Comparison of ENCODE assay signal across 26 cellular contexts in genomic region chr2:86566828-86567205, GRCh38.
"Had no signal": no experiment of that assay in that cellular context is flagged by ENCODE, and none has a peak within 500 bp of the region (broad histone marks: within the 10 kb centered on the region; RNA-seq: fewer than 3 reads in every experiment).

No MANE protein-coding gene starts in this region.

- H3K9me3 ChIP-seq: gastroesophageal sphincter, sigmoid colon, uterus had no signal

- H3K4me3 ChIP-seq: coronary artery, dorsolateral prefrontal cortex, gastroesophageal sphincter, neural progenitor cell, sigmoid colon, uterus had no signal

- ATAC-seq: activated CD4-positive, alpha-beta T cell treated with anti-CD3 and anti-CD28 coated beads for 36 hours; activated naive CD4-positive, alpha-beta T cell treated with anti-CD3 and anti-CD28 coated beads, Interleukin-2, amount 50 U/mL, for 72 hours; activated T-cell treated with anti-CD3 and anti-CD28 coated beads, Interleukin-2, amount 50 U/mL, for 72 hours; gastroesophageal sphincter; left colon; naive thymus-derived CD8-positive, alpha-beta T cell; stimulated activated effector memory CD8-positive, alpha-beta T cell treated with anti-CD3 and anti-CD28 coated beads, Interleukin-12 subunit alpha, Interleukin-12 subunit beta, amount 100 ng/mL, for 72 hours had no signal

- H3K27ac Mint-ChIP-seq: activated CD4-positive, alpha-beta T cell treated with anti-CD3 and anti-CD28 coated beads for 36 hours; activated naive CD4-positive, alpha-beta T cell treated with anti-CD3 and anti-CD28 coated beads, Interleukin-2, amount 50 U/mL, for 72 hours; activated T-cell treated with anti-CD3 and anti-CD28 coated beads, Interleukin-2, amount 50 U/mL, for 72 hours; memory B cell; naive thymus-derived CD8-positive, alpha-beta T cell; neural progenitor cell; progenitor cell of endocrine pancreas; stimulated activated effector memory CD8-positive, alpha-beta T cell treated with anti-CD3 and anti-CD28 coated beads, Interleukin-12 subunit alpha, Interleukin-12 subunit beta, amount 100 ng/mL, for 72 hours; stimulated activated naive CD8-positive, alpha-beta T cell treated with anti-CD3 and anti-CD28 coated beads, Interleukin-15, Interleukin-2, amounts not matched to agents 100 ng/mL and 50 ng/mL, for 24 hours; type B pancreatic cell had no signal

- DNase-seq: activated CD4-positive, alpha-beta T cell treated with anti-CD3 and anti-CD28 coated beads for 36 hours; activated CD4-positive, alpha-beta T cell treated with anti-CD3 and anti-CD28 coated beads, Interleukin-2, amount 50 U/mL, for 4 hours; activated CD4-positive, CD25-positive, alpha-beta regulatory T cell; activated naive CD4-positive, alpha-beta T cell; activated T-cell treated with anti-CD3 and anti-CD28 coated beads for 4 hours; activated T-cell treated with anti-CD3 and anti-CD28 coated beads, Interleukin-2, amount 50 U/mL, for 72 hours; effector memory CD4-positive, alpha-beta T cell; left colon; midbrain; naive thymus-derived CD8-positive, alpha-beta T cell; retina; sigmoid colon; small intestine; stimulated activated CD4-positive, alpha-beta T cell treated with anti-CD3 and anti-CD28 coated beads, Interleukin-4, amount 100 ng/mL, for 24 hours; uterus had no signal

- H3K27me3 Mint-ChIP-seq: activated CD4-positive, alpha-beta T cell treated with anti-CD3 and anti-CD28 coated beads for 36 hours had no signal

- H3K27me3 ChIP-seq: dorsolateral prefrontal cortex, gastroesophageal sphincter, neural progenitor cell, sigmoid colon, uterus had no signal

- H3K4me2 ChIP-seq: neural progenitor cell had no signal

- H3K27ac ChIP-seq: coronary artery, gastroesophageal sphincter, neural progenitor cell had no signal

- H3K36me3 ChIP-seq: gastroesophageal sphincter, neural progenitor cell, sigmoid colon, uterus had no signal

- H3K36me3 Mint-ChIP-seq: memory B cell, neural progenitor cell had no signal

- H3K9ac ChIP-seq: neural progenitor cell had no signal

- H2AFZ ChIP-seq: neural progenitor cell had no signal

- H3K9me3 Mint-ChIP-seq: central memory CD8-positive, alpha-beta T cell; memory B cell; naive thymus-derived CD8-positive, alpha-beta T cell; neural progenitor cell; stimulated activated effector memory CD8-positive, alpha-beta T cell treated with anti-CD3 and anti-CD28 coated beads, Interleukin-12 subunit alpha, Interleukin-12 subunit beta, amount 100 ng/mL, for 72 hours; stimulated activated naive CD8-positive, alpha-beta T cell treated with anti-CD3 and anti-CD28 coated beads, Interleukin-15, Interleukin-2, amounts not matched to agents 100 ng/mL and 50 ng/mL, for 24 hours had no signal

- H3K4me3 Mint-ChIP-seq: activated CD4-positive, alpha-beta T cell treated with anti-CD3 and anti-CD28 coated beads for 36 hours; activated T-cell treated with anti-CD3 and anti-CD28 coated beads, Interleukin-2, amount 50 U/mL, for 72 hours; central memory CD8-positive, alpha-beta T cell; memory B cell; naive thymus-derived CD8-positive, alpha-beta T cell; neural progenitor cell; stimulated activated effector memory CD8-positive, alpha-beta T cell treated with anti-CD3 and anti-CD28 coated beads, Interleukin-12 subunit alpha, Interleukin-12 subunit beta, amount 100 ng/mL, for 72 hours; stimulated activated naive CD8-positive, alpha-beta T cell treated with anti-CD3 and anti-CD28 coated beads, Interleukin-15, Interleukin-2, amounts not matched to agents 100 ng/mL and 50 ng/mL, for 24 hours; type B pancreatic cell had no signal
